ENCODE assay signal across 8 cellular contexts in genomic region chr12:130826151-130826801, GRCh38. TPM values are rescaled to one million over a fixed set of nuclear protein-coding genes. Genes with fewer than 3 reads are reported as not detected.
DNase-seq lines count a peak whose midpoint lies in the region; ATAC-seq, FAIRE-seq and TF ChIP-seq lines count a peak whose summit lies in the region.

No MANE protein-coding gene starts in this region.

- peaks cover 9% of the 10 kb centered on the region for H3K4me1 Mint-ChIP-seq in activated B cell treated with CpG ODN at 0.5 μM for 24 hours

- peak; percentile 67 for DNase-seq in BE2C
- peak; percentile 45 for DNase-seq in HK-2 (ENCODE audit: unreplicated experiment)
- DNase-seq in activated B cell treated with CpG ODN at 0.5 μM for 24 hours, result peak; percentile 43
- no peak for DNase-seq in bronchial epithelial cell (ENCODE audit: low read depth)
- DNase-seq in right lobe of liver, result no peak
- peak; percentile 65 for DNase-seq in stimulated activated CD8-positive, alpha-beta memory T cell treated with anti-CD3 and anti-CD28 coated beads, Interleukin-4, amount 100 ng/mL, for 24 hours (ENCODE audit: low read depth)
- DNase-seq in NCI-H1694 (lab: John Stamatoyannopoulos, UW), result no peak

- no peaks in the 10 kb centered on the region for H3K27me3 Mint-ChIP-seq in activated B cell treated with CpG ODN at 0.5 μM for 24 hours

- H3K36me3 ChIP-seq in BE2C, result peaks cover 13% of the 10 kb centered on the region
- no peaks in the 10 kb centered on the region for H3K36me3 ChIP-seq in bronchial epithelial cell (ENCODE audit: control insufficient read depth, insufficient read depth, low read length)
- H3K36me3 ChIP-seq in right lobe of liver, result peaks cover 0 to 10% (median 0%) of the 10 kb centered on the region in 4 donors

- WGBS in right lobe of liver (ENCODE audit: insufficient coverage, low coverage, low lambda C conversion rate, missing lambda C conversion rate), result 59% methylated on average over 8 of the region's 21 CpGs

- intact Hi-C loops in activated B cell treated with CpG ODN at 0.5 μM for 24 hours (cut with micrococcal nuclease) (no loop called here), right lobe of liver (cut with DNase I) (no loop called here)

- no peaks in the 10 kb centered on the region for H3K9me3 Mint-ChIP-seq in activated B cell treated with CpG ODN at 0.5 μM for 24 hours

- CTCF ChIA-PET in activated B cell treated with CpG ODN at 0.5 μM for 24 hours (lab: Charles Lee), result interaction anchor here (0.7 to 1.4 kb wide), 3 partner anchors 9 to 306 kb away, joined by 4 to 5 read pairs (median 5); no protein-coding TSS in a partner anchor

- H3K27me3 ChIP-seq in BE2C, result no peaks in the 10 kb centered on the region
- no peaks in the 10 kb centered on the region for H3K27me3 ChIP-seq in bronchial epithelial cell (ENCODE audit: control insufficient read depth, insufficient read depth, low read length)
- H3K27me3 ChIP-seq in right lobe of liver, result no peaks in the 10 kb centered on the region

- H3K36me3 Mint-ChIP-seq in activated B cell treated with CpG ODN at 0.5 μM for 24 hours (ENCODE audit: low read depth), result peaks cover 23% of the 10 kb centered on the region

- H3K4me3 Mint-ChIP-seq in activated B cell treated with CpG ODN at 0.5 μM for 24 hours, result no peak overlapping the region

- H3K27ac Mint-ChIP-seq in activated B cell treated with CpG ODN at 0.5 μM for 24 hours, result no peak overlapping the region

- FAIRE-seq in bronchial epithelial cell (lab: Jason Lieb, UNC), result no peak

- POLR2A ChIA-PET in activated B cell treated with CpG ODN at 0.5 μM for 24 hours (lab: Charles Lee), result no interaction called here

- no peaks in the 10 kb centered on the region; the same call in 1 of the 2 replicates for H3K4me1 ChIP-seq in BE2C
- no peaks in the 10 kb centered on the region for H3K4me1 ChIP-seq in right lobe of liver

- no peak for TF ChIP-seq POLR2A in right lobe of liver (IDR thresholded peaks at IDR 0.05)

- H3K9me3 ChIP-seq in BE2C, result no peaks in the 10 kb centered on the region
- H3K9me3 ChIP-seq in right lobe of liver, result no peaks in the 10 kb centered on the region

- H3K4me3 ChIP-seq in BE2C (ENCODE audit: low read depth, low read length) (no peak overlapping the region), bronchial epithelial cell (ENCODE audit: low read depth, low read length) (no peak overlapping the region), right lobe of liver (no peak overlapping the region)

- no peak overlapping the region for H3K27ac ChIP-seq in right lobe of liver

- ATAC-seq in activated B cell treated with CpG ODN at 0.5 μM for 24 hours (ENCODE audit: low read depth), result peak; percentile 54
- peak; percentile 72 to 91 (median 75) for ATAC-seq in right lobe of liver
- no peak for ATAC-seq in GM19328 (IDR thresholded peaks at IDR 0.05; ENCODE audit: unreplicated experiment)

- TF ChIP-seq CTCF in BE2C (IDR thresholded peaks at IDR 0.05; ENCODE audit: low read depth, low read length) (peak; percentile 64), activated B cell treated with CpG ODN at 0.5 μM for 24 hours (IDR thresholded peaks at IDR 0.05) (no peak), bronchial epithelial cell (IDR thresholded peaks at IDR 0.05; ENCODE audit: insufficient read depth, low read length, severe bottlenecking) (peak; percentile 46), right lobe of liver (IDR thresholded peaks at IDR 0.05) (peak; percentile 46 to 71 (median 58))

RNA-seq across cellular contexts. Expression of gene STX2, which starts 12.8 kb away (rescaled TPM):
- polyA plus RNA-seq in BE2C (2012; ENCODE audit: insufficient read depth, insufficient read length, low read depth), result 18.4 TPM
- total RNA-seq in activated B cell treated with CpG ODN at 0.5 μM for 24 hours (11.0 and 11.4 TPM in 2 replicates), bronchial epithelial cell (7.6 and 8.4 TPM in 2 replicates), right lobe of liver (10 to 100 TPM in 1 of 6 experiments, 1 to 10 TPM in 5; 5.3 to 11.8 (median 7.2) TPM)

RNA-seq across cellular contexts. Expression of gene RAN, which starts 45.6 kb away (rescaled TPM):
- 1,240 TPM for polyA plus RNA-seq in BE2C (2012; ENCODE audit: insufficient read depth, insufficient read length, low read depth)
- 748 and 757 TPM in 2 replicates for total RNA-seq in activated B cell treated with CpG ODN at 0.5 μM for 24 hours
- total RNA-seq in bronchial epithelial cell, result 580 and 667 TPM in 2 replicates
- total RNA-seq in right lobe of liver, result 100 to 1,000 TPM; 136 to 220 (median 147) TPM

Comparison
In these comparisons a context has a peak if more than half of its experiments do, and no peak if none do; other contexts are left out.
1. DNase-seq: peak in BE2C (single experiment), HK-2 (single experiment), activated B cell treated with CpG ODN at 0.5 μM for 24 hours (single experiment) and stimulated activated CD8-positive, alpha-beta memory T cell treated with anti-CD3 and anti-CD28 coated beads, Interleukin-4, amount 100 ng/mL, for 24 hours (single experiment); none in bronchial epithelial cell (single experiment), right lobe of liver (0 of 3) and NCI-H1694 (single experiment).